ENCODE assay signal across 1 cellular context in the genomic region with DNA sequence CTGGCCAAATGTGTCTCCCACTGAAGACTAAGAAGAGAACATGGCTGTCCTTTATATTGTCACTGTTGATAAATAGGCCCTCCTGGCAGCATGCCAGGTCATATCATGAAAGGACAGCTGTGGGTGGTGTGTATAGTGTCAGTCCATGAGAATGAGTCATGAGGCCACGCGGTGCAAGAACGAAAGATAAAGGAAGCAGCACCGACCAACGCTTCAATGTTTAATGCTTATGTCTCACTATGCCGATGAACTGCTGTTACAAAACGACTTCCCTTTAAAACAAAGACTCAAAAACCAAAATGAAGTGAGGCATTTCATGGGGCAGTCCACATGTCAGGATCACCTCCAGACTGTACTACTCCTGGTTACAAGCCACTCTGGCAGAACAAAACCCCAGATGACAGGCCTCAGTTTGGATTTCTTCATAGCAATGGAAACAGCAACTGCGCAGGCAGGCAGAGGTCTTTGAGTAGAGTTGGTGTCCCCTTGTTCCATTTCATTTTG.
TF ChIP-seq lines count a peak whose summit lies in the region.

No MANE protein-coding gene starts in this region.

TF ChIP-seq in K562, 482 proteins besides CTCF, POLR2A, EP300 and RAD21 (continued from another document and continues in another):
- no peak for TF ChIP-seq CREBBP (IDR thresholded peaks at IDR 0.05; ENCODE audit: low read depth, low read length)
- TF ChIP-seq ZNF316 (IDR thresholded peaks at IDR 0.05) = peak; percentile 85
- no peak for TF ChIP-seq ZNF174 (CRISPR knock-in tag; IDR thresholded peaks at IDR 0.05)
- no peak for TF ChIP-seq ZNF830 (CRISPR knock-in tag; IDR thresholded peaks at IDR 0.05)
- no peak for TF ChIP-seq ZNF3 (CRISPR knock-in tag; IDR thresholded peaks at IDR 0.05)
- TF ChIP-seq, protein P1, sequence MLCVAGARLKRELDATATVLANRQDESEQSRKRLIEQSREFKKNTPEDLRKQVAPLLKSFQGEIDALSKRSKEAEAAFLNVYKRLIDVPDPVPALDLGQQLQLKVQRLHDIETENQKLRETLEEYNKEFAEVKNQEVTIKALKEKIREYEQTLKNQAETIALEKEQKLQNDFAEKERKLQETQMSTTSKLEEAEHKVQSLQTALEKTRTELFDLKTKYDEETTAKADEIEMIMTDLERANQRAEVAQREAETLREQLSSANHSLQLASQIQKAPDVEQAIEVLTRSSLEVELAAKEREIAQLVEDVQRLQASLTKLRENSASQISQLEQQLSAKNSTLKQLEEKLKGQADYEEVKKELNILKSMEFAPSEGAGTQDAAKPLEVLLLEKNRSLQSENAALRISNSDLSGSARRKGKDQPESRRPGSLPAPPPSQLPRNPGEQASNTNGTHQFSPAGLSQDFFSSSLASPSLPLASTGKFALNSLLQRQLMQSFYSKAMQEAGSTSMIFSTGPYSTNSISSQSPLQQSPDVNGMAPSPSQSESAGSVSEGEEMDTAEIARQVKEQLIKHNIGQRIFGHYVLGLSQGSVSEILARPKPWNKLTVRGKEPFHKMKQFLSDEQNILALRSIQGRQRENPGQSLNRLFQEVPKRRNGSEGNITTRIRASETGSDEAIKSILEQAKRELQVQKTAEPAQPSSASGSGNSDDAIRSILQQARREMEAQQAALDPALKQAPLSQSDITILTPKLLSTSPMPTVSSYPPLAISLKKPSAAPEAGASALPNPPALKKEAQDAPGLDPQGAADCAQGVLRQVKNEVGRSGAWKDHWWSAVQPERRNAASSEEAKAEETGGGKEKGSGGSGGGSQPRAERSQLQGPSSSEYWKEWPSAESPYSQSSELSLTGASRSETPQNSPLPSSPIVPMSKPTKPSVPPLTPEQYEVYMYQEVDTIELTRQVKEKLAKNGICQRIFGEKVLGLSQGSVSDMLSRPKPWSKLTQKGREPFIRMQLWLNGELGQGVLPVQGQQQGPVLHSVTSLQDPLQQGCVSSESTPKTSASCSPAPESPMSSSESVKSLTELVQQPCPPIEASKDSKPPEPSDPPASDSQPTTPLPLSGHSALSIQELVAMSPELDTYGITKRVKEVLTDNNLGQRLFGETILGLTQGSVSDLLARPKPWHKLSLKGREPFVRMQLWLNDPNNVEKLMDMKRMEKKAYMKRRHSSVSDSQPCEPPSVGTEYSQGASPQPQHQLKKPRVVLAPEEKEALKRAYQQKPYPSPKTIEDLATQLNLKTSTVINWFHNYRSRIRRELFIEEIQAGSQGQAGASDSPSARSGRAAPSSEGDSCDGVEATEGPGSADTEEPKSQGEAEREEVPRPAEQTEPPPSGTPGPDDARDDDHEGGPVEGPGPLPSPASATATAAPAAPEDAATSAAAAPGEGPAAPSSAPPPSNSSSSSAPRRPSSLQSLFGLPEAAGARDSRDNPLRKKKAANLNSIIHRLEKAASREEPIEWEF (CRISPR knock-in tag; IDR thresholded peaks at IDR 0.05) = peak; percentile 84
- TF ChIP-seq, protein P2, sequence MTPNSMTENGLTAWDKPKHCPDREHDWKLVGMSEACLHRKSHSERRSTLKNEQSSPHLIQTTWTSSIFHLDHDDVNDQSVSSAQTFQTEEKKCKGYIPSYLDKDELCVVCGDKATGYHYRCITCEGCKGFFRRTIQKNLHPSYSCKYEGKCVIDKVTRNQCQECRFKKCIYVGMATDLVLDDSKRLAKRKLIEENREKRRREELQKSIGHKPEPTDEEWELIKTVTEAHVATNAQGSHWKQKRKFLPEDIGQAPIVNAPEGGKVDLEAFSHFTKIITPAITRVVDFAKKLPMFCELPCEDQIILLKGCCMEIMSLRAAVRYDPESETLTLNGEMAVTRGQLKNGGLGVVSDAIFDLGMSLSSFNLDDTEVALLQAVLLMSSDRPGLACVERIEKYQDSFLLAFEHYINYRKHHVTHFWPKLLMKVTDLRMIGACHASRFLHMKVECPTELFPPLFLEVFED (CRISPR knock-in tag; conservative IDR thresholded peaks at IDR 0.05) = peak; percentile 73; the same call in 1 of the 2 replicates
- TF ChIP-seq PTBP1 (IDR thresholded peaks at IDR 0.05; ENCODE audit: low read depth, low read length) = no peak
- peak; percentile 41 for TF ChIP-seq ELF1 (tag; IDR thresholded peaks at IDR 0.05)
- no peak for TF ChIP-seq FOXA1 (IDR thresholded peaks at IDR 0.05; ENCODE audit: borderline replicate concordance)
- TF ChIP-seq HCFC1 (IDR thresholded peaks at IDR 0.05; ENCODE audit: low read depth, low read length) = no peak
- peak; percentile 94 for TF ChIP-seq ZNF766 (CRISPR knock-in tag; conservative IDR thresholded peaks at IDR 0.05)
- 0 out of 2 replicates have a peak, but pooled peaks have one; percentile 19 for TF ChIP-seq ZNF134 (CRISPR knock-in tag; conservative IDR thresholded peaks at IDR 0.05)
- no peak for TF ChIP-seq STAT5B (CRISPR knock-in tag; IDR thresholded peaks at IDR 0.05)
- TF ChIP-seq JUN (IDR thresholded peaks at IDR 0.05; ENCODE audit: borderline replicate concordance, low read depth, low read length) = peak; percentile 99
- no peak; the same call in 1 of the 2 replicates for TF ChIP-seq JUN (CRISPR knock-in tag; IDR thresholded peaks at IDR 0.05; ENCODE audit: borderline replicate concordance)
- TF ChIP-seq SMAD3 (CRISPR knock-in tag; conservative IDR thresholded peaks at IDR 0.05) = peak; percentile 24; the same call in 1 of the 2 replicates
- TF ChIP-seq BRD9 (IDR thresholded peaks at IDR 0.05; ENCODE audit: low read depth, partially characterized antibody) = peak; percentile 83
- TF ChIP-seq, protein P3, sequence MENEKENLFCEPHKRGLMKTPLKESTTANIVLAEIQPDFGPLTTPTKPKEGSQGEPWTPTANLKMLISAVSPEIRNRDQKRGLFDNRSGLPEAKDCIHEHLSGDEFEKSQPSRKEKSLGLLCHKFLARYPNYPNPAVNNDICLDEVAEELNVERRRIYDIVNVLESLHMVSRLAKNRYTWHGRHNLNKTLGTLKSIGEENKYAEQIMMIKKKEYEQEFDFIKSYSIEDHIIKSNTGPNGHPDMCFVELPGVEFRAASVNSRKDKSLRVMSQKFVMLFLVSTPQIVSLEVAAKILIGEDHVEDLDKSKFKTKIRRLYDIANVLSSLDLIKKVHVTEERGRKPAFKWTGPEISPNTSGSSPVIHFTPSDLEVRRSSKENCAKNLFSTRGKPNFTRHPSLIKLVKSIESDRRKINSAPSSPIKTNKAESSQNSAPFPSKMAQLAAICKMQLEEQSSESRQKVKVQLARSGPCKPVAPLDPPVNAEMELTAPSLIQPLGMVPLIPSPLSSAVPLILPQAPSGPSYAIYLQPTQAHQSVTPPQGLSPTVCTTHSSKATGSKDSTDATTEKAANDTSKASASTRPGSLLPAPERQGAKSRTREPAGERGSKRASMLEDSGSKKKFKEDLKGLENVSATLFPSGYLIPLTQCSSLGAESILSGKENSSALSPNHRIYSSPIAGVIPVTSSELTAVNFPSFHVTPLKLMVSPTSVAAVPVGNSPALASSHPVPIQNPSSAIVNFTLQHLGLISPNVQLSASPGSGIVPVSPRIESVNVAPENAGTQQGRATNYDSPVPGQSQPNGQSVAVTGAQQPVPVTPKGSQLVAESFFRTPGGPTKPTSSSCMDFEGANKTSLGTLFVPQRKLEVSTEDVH (IDR thresholded peaks at IDR 0.05; ENCODE audit: low read depth, partially characterized antibody) = peak; percentile 29
- TF ChIP-seq MYNN (IDR thresholded peaks at IDR 0.05) = peak; percentile 64; the same call in 1 of the 2 replicates
- no peak for TF ChIP-seq MYNN (CRISPR knock-in tag; IDR thresholded peaks at IDR 0.05)
- TF ChIP-seq, protein P4, sequence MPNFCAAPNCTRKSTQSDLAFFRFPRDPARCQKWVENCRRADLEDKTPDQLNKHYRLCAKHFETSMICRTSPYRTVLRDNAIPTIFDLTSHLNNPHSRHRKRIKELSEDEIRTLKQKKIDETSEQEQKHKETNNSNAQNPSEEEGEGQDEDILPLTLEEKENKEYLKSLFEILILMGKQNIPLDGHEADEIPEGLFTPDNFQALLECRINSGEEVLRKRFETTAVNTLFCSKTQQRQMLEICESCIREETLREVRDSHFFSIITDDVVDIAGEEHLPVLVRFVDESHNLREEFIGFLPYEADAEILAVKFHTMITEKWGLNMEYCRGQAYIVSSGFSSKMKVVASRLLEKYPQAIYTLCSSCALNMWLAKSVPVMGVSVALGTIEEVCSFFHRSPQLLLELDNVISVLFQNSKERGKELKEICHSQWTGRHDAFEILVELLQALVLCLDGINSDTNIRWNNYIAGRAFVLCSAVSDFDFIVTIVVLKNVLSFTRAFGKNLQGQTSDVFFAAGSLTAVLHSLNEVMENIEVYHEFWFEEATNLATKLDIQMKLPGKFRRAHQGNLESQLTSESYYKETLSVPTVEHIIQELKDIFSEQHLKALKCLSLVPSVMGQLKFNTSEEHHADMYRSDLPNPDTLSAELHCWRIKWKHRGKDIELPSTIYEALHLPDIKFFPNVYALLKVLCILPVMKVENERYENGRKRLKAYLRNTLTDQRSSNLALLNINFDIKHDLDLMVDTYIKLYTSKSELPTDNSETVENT (CRISPR knock-in tag; IDR thresholded peaks at IDR 0.05) = no peak
- TF ChIP-seq NR2C1 (IDR thresholded peaks at IDR 0.05) = no peak
- peak; percentile 63 for TF ChIP-seq NR2C1 (tag; IDR thresholded peaks at IDR 0.05)
- TF ChIP-seq CCNT2 (IDR thresholded peaks at IDR 0.05; ENCODE audit: borderline replicate concordance, extremely low read depth, insufficient read length, low read depth, low read length) = peak; percentile 94
- peak; percentile 84 for TF ChIP-seq DMBX1 (CRISPR knock-in tag; IDR thresholded peaks at IDR 0.05; ENCODE audit: borderline replicate concordance)
- peak; percentile 25; the same call in 1 of the 2 replicates for TF ChIP-seq ZNF239 (CRISPR knock-in tag; IDR thresholded peaks at IDR 0.05)
- TF ChIP-seq, protein P5, sequence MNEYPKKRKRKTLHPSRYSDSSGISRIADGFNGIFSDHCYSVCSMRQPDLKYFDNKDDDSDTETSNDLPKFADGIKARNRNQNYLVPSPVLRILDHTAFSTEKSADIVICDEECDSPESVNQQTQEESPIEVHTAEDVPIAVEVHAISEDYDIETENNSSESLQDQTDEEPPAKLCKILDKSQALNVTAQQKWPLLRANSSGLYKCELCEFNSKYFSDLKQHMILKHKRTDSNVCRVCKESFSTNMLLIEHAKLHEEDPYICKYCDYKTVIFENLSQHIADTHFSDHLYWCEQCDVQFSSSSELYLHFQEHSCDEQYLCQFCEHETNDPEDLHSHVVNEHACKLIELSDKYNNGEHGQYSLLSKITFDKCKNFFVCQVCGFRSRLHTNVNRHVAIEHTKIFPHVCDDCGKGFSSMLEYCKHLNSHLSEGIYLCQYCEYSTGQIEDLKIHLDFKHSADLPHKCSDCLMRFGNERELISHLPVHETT (CRISPR knock-in tag; conservative IDR thresholded peaks at IDR 0.05 in 1 of 2, IDR thresholded peaks at IDR 0.05 in 1 of 2) = peak in 1 of 2 experiments; percentile 86; a peak in 2 of 4 replicates
- no peak for TF ChIP-seq SIN3B (IDR thresholded peaks at IDR 0.05; ENCODE audit: low read depth)
- TF ChIP-seq NBN (IDR thresholded peaks at IDR 0.05; ENCODE audit: low read depth) = peak; percentile 88
- TF ChIP-seq ZNF143 (CRISPR knock-in tag; IDR thresholded peaks at IDR 0.05) = no peak
- TF ChIP-seq LCOR (CRISPR knock-in tag; IDR thresholded peaks at IDR 0.05) = 0 out of 2 replicates have a peak, but pooled peaks have one; percentile 56
- TF ChIP-seq C11orf30 (IDR thresholded peaks at IDR 0.05; ENCODE audit: low read depth) = 0 out of 2 replicates have a peak, but pooled peaks have one; percentile 16
- TF ChIP-seq HLTF (IDR thresholded peaks at IDR 0.05) = no peak
- TF ChIP-seq, protein P6, sequence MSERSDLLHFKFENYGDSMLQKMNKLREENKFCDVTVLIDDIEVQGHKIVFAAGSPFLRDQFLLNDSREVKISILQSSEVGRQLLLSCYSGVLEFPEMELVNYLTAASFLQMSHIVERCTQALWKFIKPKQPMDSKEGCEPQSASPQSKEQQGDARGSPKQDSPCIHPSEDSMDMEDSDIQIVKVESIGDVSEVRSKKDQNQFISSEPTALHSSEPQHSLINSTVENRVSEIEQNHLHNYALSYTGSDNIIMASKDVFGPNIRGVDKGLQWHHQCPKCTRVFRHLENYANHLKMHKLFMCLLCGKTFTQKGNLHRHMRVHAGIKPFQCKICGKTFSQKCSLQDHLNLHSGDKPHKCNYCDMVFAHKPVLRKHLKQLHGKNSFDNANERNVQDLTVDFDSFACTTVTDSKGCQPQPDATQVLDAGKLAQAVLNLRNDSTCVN (CRISPR knock-in tag; IDR thresholded peaks at IDR 0.05) = 0 out of 2 replicates have a peak, but pooled peaks have one; percentile 46
- TF ChIP-seq GABPB1 (CRISPR knock-in tag; IDR thresholded peaks at IDR 0.05) = 0 out of 2 replicates have a peak, but pooled peaks have one; percentile 61
- TF ChIP-seq HDAC3 (IDR thresholded peaks at IDR 0.05; ENCODE audit: borderline replicate concordance, partially characterized antibody) = peak; percentile 78
- no peak for TF ChIP-seq PHF20 (IDR thresholded peaks at IDR 0.05; ENCODE audit: partially characterized antibody)
- TF ChIP-seq, protein P7, sequence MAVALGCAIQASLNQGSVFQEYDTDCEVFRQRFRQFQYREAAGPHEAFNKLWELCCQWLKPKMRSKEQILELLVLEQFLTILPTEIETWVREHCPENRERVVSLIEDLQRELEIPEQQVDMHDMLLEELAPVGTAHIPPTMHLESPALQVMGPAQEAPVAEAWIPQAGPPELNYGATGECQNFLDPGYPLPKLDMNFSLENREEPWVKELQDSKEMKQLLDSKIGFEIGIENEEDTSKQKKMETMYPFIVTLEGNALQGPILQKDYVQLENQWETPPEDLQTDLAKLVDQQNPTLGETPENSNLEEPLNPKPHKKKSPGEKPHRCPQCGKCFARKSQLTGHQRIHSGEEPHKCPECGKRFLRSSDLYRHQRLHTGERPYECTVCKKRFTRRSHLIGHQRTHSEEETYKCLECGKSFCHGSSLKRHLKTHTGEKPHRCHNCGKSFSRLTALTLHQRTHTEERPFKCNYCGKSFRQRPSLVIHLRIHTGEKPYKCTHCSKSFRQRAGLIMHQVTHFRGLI (CRISPR knock-in tag; IDR thresholded peaks at IDR 0.05) = no peak
- peak; percentile 48; the same call in 1 of the 2 replicates for TF ChIP-seq CTBP1 (IDR thresholded peaks at IDR 0.05; ENCODE audit: borderline replicate concordance)
- peak; percentile 99 for TF ChIP-seq SMAD1 (IDR thresholded peaks at IDR 0.05; ENCODE audit: low read depth, low read length, partially characterized antibody)
- TF ChIP-seq CHD1 (IDR thresholded peaks at IDR 0.05; ENCODE audit: low read length) = no peak
- peak; percentile 76; the same call in 1 of the 2 replicates for TF ChIP-seq KLF16 (IDR thresholded peaks at IDR 0.05)
